In the genomic region with DNA sequence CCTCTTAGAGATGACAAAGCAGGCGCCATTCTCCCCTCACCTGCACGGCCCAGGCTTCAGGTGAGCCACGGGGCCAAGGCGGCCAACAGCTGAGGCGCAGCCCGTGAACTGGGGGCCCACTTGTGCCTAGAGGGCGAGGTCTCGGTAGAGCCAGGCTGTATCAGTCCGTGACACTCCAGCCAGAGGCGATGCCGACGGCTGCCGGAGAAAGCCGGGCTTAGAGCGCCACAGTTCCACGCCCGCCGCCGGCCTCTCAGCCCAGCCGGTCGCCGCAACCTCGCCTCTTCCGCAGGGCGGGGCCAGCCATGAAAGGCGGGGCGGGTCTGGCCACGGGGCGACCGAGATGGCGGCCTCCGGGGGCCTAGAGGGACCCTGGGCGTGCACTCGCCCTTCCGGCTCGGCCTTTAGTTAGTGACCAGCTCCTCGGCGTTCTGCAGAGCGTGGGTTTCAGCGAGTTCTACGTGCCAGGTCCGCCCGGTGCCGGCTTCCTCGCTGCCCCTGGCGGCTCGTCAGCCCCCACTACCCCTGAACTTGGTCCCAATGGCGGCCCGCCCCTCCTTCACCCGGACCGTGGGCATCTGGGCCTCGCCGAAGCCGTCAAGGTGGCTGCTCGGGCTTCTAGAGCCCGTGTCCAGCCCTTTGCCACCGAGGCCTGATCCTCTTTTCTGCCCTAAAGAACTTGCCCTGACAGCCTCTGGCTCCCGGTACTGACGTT, we compare ENCODE assay signal across 8 cellular contexts. TPM values are rescaled to one million over a fixed set of nuclear protein-coding genes. Genes with fewer than 3 reads are reported as not detected.
DNase-seq lines count a peak whose midpoint lies in the region; ATAC-seq and TF ChIP-seq lines count a peak whose summit lies in the region.

A gene (plus strand): TSS at position 390 of the 715 bp plus-strand sequence. CDS start 881 bp downstream, outside the sequence.

- H3K27me3 Mint-ChIP-seq in IgD-negative memory B cell = no peaks in the 10 kb centered on the region
- no peaks in the 10 kb centered on the region for H3K27me3 Mint-ChIP-seq in activated T-helper 2 cell treated with anti-CD3 and anti-CD28 coated beads, Interferon-gamma antibody, Interleukin-2, Interleukin-4, amounts not matched to agents 10 μg/mL and 5 μg/mL and 100 μg/mL, durations not matched to agents 14 hours and 24 hours and 36 hours (ENCODE audit: low read depth)
- no peaks in the 10 kb centered on the region for H3K27me3 Mint-ChIP-seq in nephron (ENCODE audit: low read depth)
- no peaks in the 10 kb centered on the region for H3K27me3 Mint-ChIP-seq in stimulated activated naive CD8-positive, alpha-beta T cell treated with anti-CD3 and anti-CD28 coated beads, Interleukin-15, Interleukin-2, amounts not matched to agents 100 ng/mL and 50 ng/mL, for 24 hours

- H3K4me2 ChIP-seq in DND-41 (ENCODE audit: insufficient read depth, low read length) = peak within 1 kb of the TSS; percentile 93

- peak within 1 kb of the TSS; percentile 56 to 80 for H3K4me3 ChIP-seq in DND-41 (ENCODE audit: low read depth in 1 of 2, low read length in 2 of 2)
- peak within 1 kb of the TSS; percentile 73 for H3K4me3 ChIP-seq in fibroblast of pulmonary artery (replicated peaks; ENCODE audit: low read depth, low read length)

- peak within 1 kb of the TSS; percentile 73 for H3K27ac ChIP-seq in DND-41 (ENCODE audit: low read length)

- DNase-seq in DND-41 (peak; percentile 80), RPMI8226 (peak; percentile 89), fibroblast of pulmonary artery (ENCODE audit: low read depth) (peak; percentile 88)
- DNase-seq in activated T-helper 2 cell treated with anti-CD3 and anti-CD28 coated beads, Interferon-gamma antibody, Interleukin-2, Interleukin-4, amounts not matched to agents 10 μg/mL and 5 μg/mL and 100 μg/mL, durations not matched to agents 14 hours and 24 hours and 36 hours (ENCODE audit: low spot score) = peak; percentile 80

- no peaks in the 10 kb centered on the region for H4K20me1 ChIP-seq in DND-41 (ENCODE audit: insufficient read depth, low read length)

- H3K9me3 ChIP-seq in DND-41 (ENCODE audit: insufficient read depth, low read length, severe bottlenecking) = no peaks in the 10 kb centered on the region

- H3K27ac Mint-ChIP-seq in IgD-negative memory B cell (peak within 1 kb of the TSS; percentile 88 to 97 (median 97)), nephron (peak within 1 kb of the TSS; percentile 93 to 100 (median 95))
- peak within 1 kb of the TSS; percentile 96 for H3K27ac Mint-ChIP-seq in activated T-helper 2 cell treated with anti-CD3 and anti-CD28 coated beads, Interferon-gamma antibody, Interleukin-2, Interleukin-4, amounts not matched to agents 10 μg/mL and 5 μg/mL and 100 μg/mL, durations not matched to agents 14 hours and 24 hours and 36 hours
- H3K27ac Mint-ChIP-seq in stimulated activated naive CD8-positive, alpha-beta T cell treated with anti-CD3 and anti-CD28 coated beads, Interleukin-15, Interleukin-2, amounts not matched to agents 100 ng/mL and 50 ng/mL, for 24 hours = peak within 1 kb of the TSS; percentile 95

- peak within 1 kb of the TSS; percentile 89 to 99 (median 98) for H3K4me3 Mint-ChIP-seq in IgD-negative memory B cell
- H3K4me3 Mint-ChIP-seq in activated T-helper 2 cell treated with anti-CD3 and anti-CD28 coated beads, Interferon-gamma antibody, Interleukin-2, Interleukin-4, amounts not matched to agents 10 μg/mL and 5 μg/mL and 100 μg/mL, durations not matched to agents 14 hours and 24 hours and 36 hours (ENCODE audit: low read depth) = peak within 1 kb of the TSS; percentile 95
- peak within 1 kb of the TSS; percentile 92 to 99 (median 98) for H3K4me3 Mint-ChIP-seq in nephron
- H3K4me3 Mint-ChIP-seq in stimulated activated naive CD8-positive, alpha-beta T cell treated with anti-CD3 and anti-CD28 coated beads, Interleukin-15, Interleukin-2, amounts not matched to agents 100 ng/mL and 50 ng/mL, for 24 hours = peak within 1 kb of the TSS; percentile 94

- H3K9ac ChIP-seq in DND-41 (ENCODE audit: low read depth, low read length) = peak within 1 kb of the TSS; percentile 83

- peak within 1 kb of the TSS; percentile 91 for H2AFZ ChIP-seq in DND-41 (ENCODE audit: low read depth, low read length)

- H3K9me3 Mint-ChIP-seq in IgD-negative memory B cell (no peaks in the 10 kb centered on the region), nephron (no peaks in the 10 kb centered on the region)
- no peaks in the 10 kb centered on the region for H3K9me3 Mint-ChIP-seq in activated T-helper 2 cell treated with anti-CD3 and anti-CD28 coated beads, Interferon-gamma antibody, Interleukin-2, Interleukin-4, amounts not matched to agents 10 μg/mL and 5 μg/mL and 100 μg/mL, durations not matched to agents 14 hours and 24 hours and 36 hours
- H3K9me3 Mint-ChIP-seq in stimulated activated naive CD8-positive, alpha-beta T cell treated with anti-CD3 and anti-CD28 coated beads, Interleukin-15, Interleukin-2, amounts not matched to agents 100 ng/mL and 50 ng/mL, for 24 hours = no peaks in the 10 kb centered on the region

- peaks cover 15% of the 10 kb centered on the region; the same call in 1 of the 2 replicates for H3K36me3 ChIP-seq in DND-41 (ENCODE audit: insufficient read depth, low read length)

- intact Hi-C loops in activated T-helper 2 cell treated with anti-CD3 and anti-CD28 coated beads, Interferon-gamma antibody, Interleukin-2, Interleukin-4, amounts not matched to agents 10 μg/mL and 5 μg/mL and 100 μg/mL, durations not matched to agents 14 hours and 24 hours and 36 hours (cut with micrococcal nuclease) = loop anchor here (1.0 kb wide), 5 partner anchors 18 to 215 kb away; a partner anchor contains a TSS

- TF ChIP-seq CTCF in DND-41 (IDR thresholded peaks at IDR 0.05; ENCODE audit: borderline replicate concordance, extremely low read depth, low read length, poor library complexity, severe bottlenecking) (no peak), fibroblast of pulmonary artery (IDR thresholded peaks at IDR 0.05; ENCODE audit: low read length, missing control alignments) (no peak), nephron (IDR thresholded peaks at IDR 0.05; ENCODE audit: unreplicated experiment in 3 of 3) (no peak)

- peaks cover 27% of the 10 kb centered on the region for H3K4me1 ChIP-seq in DND-41 (ENCODE audit: insufficient read depth, low read length)

- peaks cover 7% of the 10 kb centered on the region for H3K79me2 ChIP-seq in DND-41 (ENCODE audit: insufficient read depth, low read length)

- H3K36me3 Mint-ChIP-seq in IgD-negative memory B cell = peaks cover 11% of the 10 kb centered on the region
- peaks cover 35% of the 10 kb centered on the region for H3K36me3 Mint-ChIP-seq in activated T-helper 2 cell treated with anti-CD3 and anti-CD28 coated beads, Interferon-gamma antibody, Interleukin-2, Interleukin-4, amounts not matched to agents 10 μg/mL and 5 μg/mL and 100 μg/mL, durations not matched to agents 14 hours and 24 hours and 36 hours (ENCODE audit: low read depth)
- H3K36me3 Mint-ChIP-seq in nephron (ENCODE audit: low read depth) = peaks cover 31% of the 10 kb centered on the region
- H3K36me3 Mint-ChIP-seq in stimulated activated naive CD8-positive, alpha-beta T cell treated with anti-CD3 and anti-CD28 coated beads, Interleukin-15, Interleukin-2, amounts not matched to agents 100 ng/mL and 50 ng/mL, for 24 hours (ENCODE audit: low read depth) = peaks cover 30% of the 10 kb centered on the region

- no peaks in the 10 kb centered on the region for H3K27me3 ChIP-seq in DND-41 (ENCODE audit: insufficient read depth, low read length, poor library complexity)

- ATAC-seq in DND-41 (ENCODE audit: insufficient read depth, low read depth) = peak; percentile 98
- peak; percentile 98 for ATAC-seq in GM21576 (IDR thresholded peaks at IDR 0.05; ENCODE audit: unreplicated experiment)

- H3K4me1 Mint-ChIP-seq in IgD-negative memory B cell = peaks cover 16 to 24% (median 20%) of the 10 kb centered on the region in 3 donors
- H3K4me1 Mint-ChIP-seq in activated T-helper 2 cell treated with anti-CD3 and anti-CD28 coated beads, Interferon-gamma antibody, Interleukin-2, Interleukin-4, amounts not matched to agents 10 μg/mL and 5 μg/mL and 100 μg/mL, durations not matched to agents 14 hours and 24 hours and 36 hours (ENCODE audit: low read depth) = peaks cover 22% of the 10 kb centered on the region
- H3K4me1 Mint-ChIP-seq in nephron = peaks cover 14% of the 10 kb centered on the region
- peaks cover 24% of the 10 kb centered on the region for H3K4me1 Mint-ChIP-seq in stimulated activated naive CD8-positive, alpha-beta T cell treated with anti-CD3 and anti-CD28 coated beads, Interleukin-15, Interleukin-2, amounts not matched to agents 100 ng/mL and 50 ng/mL, for 24 hours (ENCODE audit: low read depth)

RNA-seq across cellular contexts. Expression of the gene that starts here (rescaled TPM):
- 3.8 TPM for polyA plus RNA-seq in IgD-negative memory B cell
- total RNA-seq in activated T-helper 2 cell treated with anti-CD3 and anti-CD28 coated beads, Interferon-gamma antibody, Interleukin-2, Interleukin-4, amounts not matched to agents 10 μg/mL and 5 μg/mL and 100 μg/mL, durations not matched to agents 14 hours and 24 hours and 36 hours = 21.4 and 23.9 TPM in 2 replicates

Comparison
In these comparisons a context has a peak if more than half of its experiments do, and no peak if none do; other contexts are left out.
1. Peak in every context shown above with its lines: DNase-seq, ATAC-seq, H3K4me3 ChIP-seq and H3K27ac ChIP-seq.